28 cellular contexts compared by ENCODE assay signal in the genomic region with DNA sequence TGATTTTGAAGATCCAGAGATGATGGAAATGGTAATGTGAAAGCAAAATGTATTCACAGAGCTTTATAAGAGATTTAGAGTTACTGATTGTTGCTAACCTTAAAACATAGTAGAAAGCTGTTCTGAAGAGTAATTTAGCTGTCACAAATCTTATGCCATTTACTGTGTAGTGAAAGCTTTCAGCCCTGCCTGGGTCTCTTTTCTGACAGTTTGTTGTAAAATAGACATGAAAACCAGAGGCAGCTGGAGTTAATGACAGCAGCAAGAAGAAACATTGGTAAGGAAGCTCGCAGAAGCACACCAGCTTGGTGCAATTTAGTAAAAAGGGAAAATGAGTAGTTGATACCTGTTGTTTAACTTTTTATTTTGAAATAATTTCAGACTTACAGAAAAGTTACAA. TPM values are rescaled to one million over a fixed set of nuclear protein-coding genes. Genes with fewer than 3 reads are reported as not detected.
A peak's percentile ranks its signal among the peaks of the same experiment; 100 is the strongest.
DNase-seq lines count a peak whose midpoint lies in the region; ATAC-seq, FAIRE-seq and TF ChIP-seq lines count a peak whose summit lies in the region.
"Had no signal": no experiment of that assay in that cellular context is flagged by ENCODE, and none has a peak within 500 bp of the region (broad histone marks: within the 10 kb centered on the region; RNA-seq: fewer than 3 reads in every experiment).

No MANE protein-coding gene starts in this region.

- no peak for FAIRE-seq in HepG2 (lab: Jason Lieb, UNC)
- FAIRE-seq: A204.1, G401.6, GM12892, GM18507 had no signal

- POLR2A ChIA-PET in HepG2 (lab: Yijun Ruan, JAX) = interaction anchor here (1.3 kb wide), 1 partner anchor 21 kb away, joined by 5 read pairs; a partner anchor contains a TSS

- TF ChIP-seq RAD21 in HepG2 (CRISPR knock-in tag; IDR thresholded peaks at IDR 0.05) = no peak

- intact Hi-C loops in HepG2 (cut with micrococcal nuclease; ENCODE audit: unreplicated experiment) = no loop called here
- intact Hi-C loops in right lobe of liver (cut with DNase I) = no loop called here

- H3K27me3 ChIP-seq in HepG2 (ENCODE audit: control insufficient read depth in 1 of 2, insufficient read depth in 2 of 2, low read length in 2 of 2) = no peaks in the 10 kb centered on the region
- no peaks in the 10 kb centered on the region for H3K27me3 ChIP-seq in right lobe of liver
- no peaks in the 10 kb centered on the region for H3K27me3 ChIP-seq in Karpas-422 (ENCODE audit: low read length)
- H3K27me3 ChIP-seq: BE2C, BLaER1 had no signal

- no peaks in the 10 kb centered on the region for H3K4me1 ChIP-seq in HepG2 (ENCODE audit: insufficient read depth, low read length)
- H3K4me1 ChIP-seq in right lobe of liver = no peaks in the 10 kb centered on the region
- no peaks in the 10 kb centered on the region for H3K4me1 ChIP-seq in Karpas-422 (ENCODE audit: low read length)
- H3K4me1 ChIP-seq: BE2C, BLaER1 had no signal

- H4K20me1 ChIP-seq in HepG2 (ENCODE audit: insufficient read depth, low read length) = 0 out of 2 replicates have a peak, but pooled peaks cover 3% of the 10 kb centered on the region
- peaks cover 3% of the 10 kb centered on the region; the same call in 1 of the 2 replicates for H4K20me1 ChIP-seq in Karpas-422 (ENCODE audit: insufficient read depth, low read depth, low read length)

- no peaks in the 10 kb centered on the region for H3K9me3 Mint-ChIP-seq in nephron progenitor cell
- H3K9me3 Mint-ChIP-seq: CD14-positive monocyte; CD4-positive, alpha-beta memory T cell; CD4-positive, CD25-positive, alpha-beta regulatory T cell; CD8-positive, alpha-beta memory T cell had no signal

- H3K4me3 Mint-ChIP-seq in T-helper 17 cell (no peak overlapping the region), nephron progenitor cell (no peak overlapping the region)
- H3K4me3 Mint-ChIP-seq: CD14-positive monocyte; CD4-positive, alpha-beta memory T cell; CD4-positive, CD25-positive, alpha-beta regulatory T cell; CD8-positive, alpha-beta memory T cell had no signal

- TSS peak; percentile 20 for BruUV-seq in HepG2 (replicated peaks; lab: Mats Ljungman, UMichigan)

- TF ChIP-seq CTCF in HepG2 (CRISPR knock-in tag; IDR thresholded peaks at IDR 0.05) (no peak), right lobe of liver (IDR thresholded peaks at IDR 0.05) (no peak), nephron progenitor cell (IDR thresholded peaks at IDR 0.05) (no peak)

- H3K9me2 ChIP-seq in Karpas-422 (replicated peaks; ENCODE audit: insufficient read depth, low read length) = no peaks in the 10 kb centered on the region

- H3K79me2 ChIP-seq in HepG2 (ENCODE audit: insufficient read depth, low read length) (peaks cover 3% of the 10 kb centered on the region), Karpas-422 (ENCODE audit: low read length) (peaks cover 49% of the 10 kb centered on the region)

- H3K9ac ChIP-seq in HepG2 (ENCODE audit: insufficient read depth, low read depth, low read length) (no peak overlapping the region), Karpas-422 (ENCODE audit: low read length) (no peak overlapping the region)
- H3K9ac ChIP-seq: BLaER1 had no signal

- peaks cover 15 to 65% of the 10 kb centered on the region in 2 experiments for H3K36me3 ChIP-seq in HepG2 (replicated peaks in 1 of 2; ENCODE audit: control insufficient read depth in 1 of 2, insufficient read depth in 2 of 2, low read length in 2 of 2)
- H3K36me3 ChIP-seq in right lobe of liver = peaks cover 9 to 63% (median 33%) of the 10 kb centered on the region in 4 donors
- peaks cover 72% of the 10 kb centered on the region for H3K36me3 ChIP-seq in Karpas-422 (ENCODE audit: insufficient read depth, low read length)

- peaks cover 14% of the 10 kb centered on the region for H3K4me1 Mint-ChIP-seq in T-helper 17 cell
- no peaks in the 10 kb centered on the region for H3K4me1 Mint-ChIP-seq in nephron progenitor cell
- H3K4me1 Mint-ChIP-seq: CD14-positive monocyte had no signal

- in situ Hi-C loops in HepG2 (cut with HindIII; ENCODE audit: extremely low pct_ligation_motif_present, low pct_unique_long_range_greater_than_20kb) = no loop called here
- in situ Hi-C loops in G401 (cut with HindIII; ENCODE audit: low sequenced_read_pairs) = no loop called here

- no peaks in the 10 kb centered on the region for H3K27me3 Mint-ChIP-seq in T-helper 17 cell
- H3K27me3 Mint-ChIP-seq in nephron progenitor cell (ENCODE audit: low read depth, poor library complexity) = no peaks in the 10 kb centered on the region
- H3K27me3 Mint-ChIP-seq: CD4-positive, alpha-beta memory T cell; CD4-positive, CD25-positive, alpha-beta regulatory T cell; CD8-positive, alpha-beta memory T cell had no signal

- TF ChIP-seq POLR2A in HepG2 (IDR thresholded peaks at IDR 0.05; ENCODE audit: insufficient read depth in 1 of 2, low read depth in 2 of 2, low read length in 2 of 2) (no peak), right lobe of liver (IDR thresholded peaks at IDR 0.05) (no peak)

- H3K27ac Mint-ChIP-seq in T-helper 17 cell = peak overlapping the region; percentile 4
- H3K27ac Mint-ChIP-seq in nephron progenitor cell = peak overlapping the region; percentile 32
- H3K27ac Mint-ChIP-seq: CD14-positive monocyte had no signal

- no peak overlapping the region for H3K27ac ChIP-seq in HepG2 (ENCODE audit: extremely low read length, insufficient read depth, low read length)
- no peak overlapping the region for H3K27ac ChIP-seq in right lobe of liver
- no peak overlapping the region for H3K27ac ChIP-seq in Karpas-422 (ENCODE audit: low read length)
- H3K27ac ChIP-seq: BLaER1 had no signal

- CTCF ChIA-PET in HepG2 (lab: Yijun Ruan, JAX; ENCODE audit: low intra/inter-chr PET ratio, low total read pairs) = no interaction called here

- ATAC-seq in HepG2 = no peak
- ATAC-seq in right lobe of liver = no peak
- ATAC-seq in T-helper 17 cell = no peak
- no peak for ATAC-seq in HG03469 (IDR thresholded peaks at IDR 0.05; ENCODE audit: unreplicated experiment)

- no peak for DNase-seq in HepG2 (ENCODE audit: low spot score)
- no peak for DNase-seq in right lobe of liver
- DNase-seq in T-helper 17 cell = no peak
- no peak for DNase-seq in nephron progenitor cell
- DNase-seq in Karpas-422 = no peak
- no peak for DNase-seq in G401 (ENCODE audit: low spot score)
- DNase-seq: 8988T; ACHN; BE2C; C1 segment of cervical spinal cord; CD4-positive, alpha-beta memory T cell; CD4-positive, CD25-positive, alpha-beta regulatory T cell; CD8-positive, alpha-beta memory T cell; COR-L47; DMS 273 treated with DMSO at 0.1 percent for 48 hours; DMS153; DMS53; DMS79; DND-41; EL; GF-D8 had no signal

- H3K36me3 Mint-ChIP-seq in T-helper 17 cell (ENCODE audit: low read depth) (peaks cover 9% of the 10 kb centered on the region), nephron progenitor cell (ENCODE audit: low read depth) (peaks cover 63% of the 10 kb centered on the region)

- TF ChIP-seq EP300 in HepG2 (IDR thresholded peaks at IDR 0.05; ENCODE audit: low read depth in 2 of 2, low read length in 2 of 2) = no peak
- no peak for TF ChIP-seq EP300 in HepG2 (CRISPR knock-in tag; IDR thresholded peaks at IDR 0.05; ENCODE audit: borderline replicate concordance)

- H3K4me2 ChIP-seq in HepG2 (ENCODE audit: low read depth, low read length) = no peak overlapping the region
- no peak overlapping the region for H3K4me2 ChIP-seq in Karpas-422 (ENCODE audit: low read depth, low read length, poor library complexity, severe bottlenecking)
- H3K4me2 ChIP-seq: BLaER1 had no signal

- H3K9me3 ChIP-seq in HepG2 (ENCODE audit: low read length) = no peaks in the 10 kb centered on the region
- H3K9me3 ChIP-seq in right lobe of liver = no peaks in the 10 kb centered on the region
- no peaks in the 10 kb centered on the region for H3K9me3 ChIP-seq in T-helper 17 cell (ENCODE audit: control insufficient read depth, low read length, poor library complexity, severe bottlenecking)
- H3K9me3 ChIP-seq in Karpas-422 (ENCODE audit: low read length) = no peaks in the 10 kb centered on the region
- H3K9me3 ChIP-seq: BE2C, BLaER1 had no signal

- no peak overlapping the region for H3K4me3 ChIP-seq in HepG2 (replicated peaks in 1 of 3; ENCODE audit: insufficient read depth in 1 of 3, low read depth in 2 of 3, low read length in 3 of 3)
- no peak overlapping the region for H3K4me3 ChIP-seq in right lobe of liver
- H3K4me3 ChIP-seq in Karpas-422 (ENCODE audit: low read length) = no peak overlapping the region
- H3K4me3 ChIP-seq: BLaER1 had no signal

- H2AFZ ChIP-seq in HepG2 (ENCODE audit: low read length) (no peak overlapping the region), Karpas-422 (ENCODE audit: low read length) (no peak overlapping the region)

- WGBS in HepG2 (ENCODE audit: low lambda C conversion rate) = 91% methylated on average over 1 of the region's 1 CpG
- WGBS in right lobe of liver (ENCODE audit: insufficient coverage, low coverage, low lambda C conversion rate, missing lambda C conversion rate) = 67% methylated on average over 1 of the region's 1 CpG

RNA-seq across cellular contexts. Expression of a gene that starts 21.1 kb away (rescaled TPM):
- total RNA-seq in HepG2 (2016; rRNA removed; fragmentation: Illumina TruSeq; extraction: Trizol) (116 and 173 TPM in 2 replicates), right lobe of liver (10 to 100 TPM; 24.6 to 37.1 (median 27.3) TPM), T-helper 17 cell (10 to 100 TPM; 77.7 to 88.2 TPM)
- 5.7 and 7.8 TPM in 2 replicates for total RNA-seq in HepG2 (2016; cell fraction: cytosol; rRNA removed; fragmentation: Illumina TruSeq; extraction: Trizol; ENCODE audit: low read depth)
- total RNA-seq in HepG2 (2016; cell fraction: insoluble cytoplasmic fraction; rRNA removed; fragmentation: Illumina TruSeq; extraction: Trizol) = 121 and 171 TPM in 2 replicates
- 17.6 and 18.4 TPM in 2 replicates for total RNA-seq in HepG2 (2016; cell fraction: membrane; rRNA removed; fragmentation: Illumina TruSeq; extraction: Trizol)
- 86.8 and 93.4 TPM in 2 replicates for total RNA-seq in HepG2 (2016; cell fraction: nucleus; rRNA removed; fragmentation: Illumina TruSeq; extraction: Trizol)
- polyA plus RNA-seq in HepG2 (2011; rRNA removed) = 58.8 and 70.6 TPM in 2 replicates
- 25.1 and 35.1 TPM in 2 replicates for polyA plus RNA-seq in HepG2 (2011; cell fraction: cytosol; rRNA removed)
- polyA plus RNA-seq in HepG2 (2011; cell fraction: nucleus; rRNA removed) = 72.0 and 99.9 TPM in 2 replicates
- 51.0 and 61.5 TPM in 2 replicates for polyA plus RNA-seq in HepG2 (2012)
- 1.6 and 1.7 TPM in 2 replicates for polyA plus RNA-seq in HepG2 (2016; cell fraction: cytosol; fragmentation: Illumina TruSeq; extraction: Trizol; ENCODE audit: low read depth)
- polyA plus RNA-seq in HepG2 (2016; cell fraction: insoluble cytoplasmic fraction; fragmentation: Illumina TruSeq; extraction: Trizol; ENCODE audit: low read depth) = 102 and 112 TPM in 2 replicates
- 4.2 and 5.0 TPM in 2 replicates for polyA plus RNA-seq in HepG2 (2016; cell fraction: membrane; fragmentation: Illumina TruSeq; extraction: Trizol; ENCODE audit: low read depth)
- polyA plus RNA-seq in HepG2 (2016; cell fraction: nucleus; fragmentation: Illumina TruSeq; extraction: Trizol; ENCODE audit: insufficient read depth, low read depth) = 114 and 116 TPM in 2 replicates
- 35.9 and 41.1 TPM in 2 replicates for polyA minus RNA-seq in HepG2 (2011; rRNA and poly(A)+ RNA removed; ENCODE audit: low replicate concordance)
- polyA minus RNA-seq in HepG2 (2011; cell fraction: cytosol; rRNA and poly(A)+ RNA removed) = 34.6 and 36.8 TPM in 2 replicates
- 84.8 and 90.8 TPM in 2 replicates for polyA minus RNA-seq in HepG2 (2011; cell fraction: nucleus; rRNA and poly(A)+ RNA removed)
- total RNA-seq in Karpas-422 (2014; rRNA removed; shearing (Covaris generic); ENCODE audit: low replicate concordance) = 122 and 125 TPM in 2 replicates
- total RNA-seq in G401 (2014; rRNA removed; shearing (Covaris generic)) = 164 and 230 TPM in 2 replicates

RNA-seq across cellular contexts. Expression of a gene that starts 22.3 kb away (rescaled TPM):
- total RNA-seq in HepG2 (2016; rRNA removed; fragmentation: Illumina TruSeq; extraction: Trizol) = 17.3 and 17.9 TPM in 2 replicates
- total RNA-seq in HepG2 (2016; cell fraction: cytosol; rRNA removed; fragmentation: Illumina TruSeq; extraction: Trizol; ENCODE audit: low read depth) = 6.2 and 6.5 TPM in 2 replicates
- total RNA-seq in HepG2 (2016; cell fraction: insoluble cytoplasmic fraction; rRNA removed; fragmentation: Illumina TruSeq; extraction: Trizol) = 16.6 and 19.0 TPM in 2 replicates
- 15.0 and 16.7 TPM in 2 replicates for total RNA-seq in HepG2 (2016; cell fraction: membrane; rRNA removed; fragmentation: Illumina TruSeq; extraction: Trizol)
- total RNA-seq in HepG2 (2016; cell fraction: nucleus; rRNA removed; fragmentation: Illumina TruSeq; extraction: Trizol) = 10.8 and 13.0 TPM in 2 replicates
- polyA plus RNA-seq in HepG2 (2011; rRNA removed) = 16.8 and 19.0 TPM in 2 replicates
- 15.0 and 18.8 TPM in 2 replicates for polyA plus RNA-seq in HepG2 (2011; cell fraction: cytosol; rRNA removed)
- 10.9 and 13.5 TPM in 2 replicates for polyA plus RNA-seq in HepG2 (2011; cell fraction: nucleus; rRNA removed)
- polyA plus RNA-seq in HepG2 (2012) = 17.0 and 17.3 TPM in 2 replicates
- polyA plus RNA-seq in HepG2 (2016; cell fraction: cytosol; fragmentation: Illumina TruSeq; extraction: Trizol; ENCODE audit: low read depth) = 5.1 and 5.7 TPM in 2 replicates
- polyA plus RNA-seq in HepG2 (2016; cell fraction: insoluble cytoplasmic fraction; fragmentation: Illumina TruSeq; extraction: Trizol; ENCODE audit: low read depth) = 16.4 and 16.8 TPM in 2 replicates
- 10.3 and 12.9 TPM in 2 replicates for polyA plus RNA-seq in HepG2 (2016; cell fraction: membrane; fragmentation: Illumina TruSeq; extraction: Trizol; ENCODE audit: low read depth)
- polyA plus RNA-seq in HepG2 (2016; cell fraction: nucleus; fragmentation: Illumina TruSeq; extraction: Trizol; ENCODE audit: insufficient read depth, low read depth) = 12.3 and 12.6 TPM in 2 replicates
- polyA minus RNA-seq in HepG2 (2011; rRNA and poly(A)+ RNA removed; ENCODE audit: low replicate concordance) = 10.2 and 23.1 TPM in 2 replicates
- polyA minus RNA-seq in HepG2 (2011; cell fraction: cytosol; rRNA and poly(A)+ RNA removed) = 13.4 and 16.5 TPM in 2 replicates
- 8.9 and 10.9 TPM in 2 replicates for polyA minus RNA-seq in HepG2 (2011; cell fraction: nucleus; rRNA and poly(A)+ RNA removed)
- total RNA-seq in right lobe of liver = 10 to 100 TPM in 2 of 6 experiments, 1 to 10 TPM in 4; 4.7 to 12.7 (median 5.8) TPM
- total RNA-seq in T-helper 17 cell = 10 to 100 TPM; 15.1 to 15.6 TPM
- 25.4 and 35.5 TPM in 2 replicates for total RNA-seq in Karpas-422 (2014; rRNA removed; shearing (Covaris generic); ENCODE audit: low replicate concordance)
- total RNA-seq in G401 (2014; rRNA removed; shearing (Covaris generic)) = 21.0 and 23.7 TPM in 2 replicates
